16 cellular contexts compared by ENCODE assay signal in genomic region chr12:32893008-32893407, GRCh38. TPM values are rescaled to one million over a fixed set of nuclear protein-coding genes. Genes with fewer than 3 reads are reported as not detected.
A peak's percentile ranks its signal among the peaks of the same experiment; 100 is the strongest.
DNase-seq lines count a peak whose midpoint lies in the region; ATAC-seq, FAIRE-seq and TF ChIP-seq lines count a peak whose summit lies in the region.
"Had no signal": no experiment of that assay in that cellular context is flagged by ENCODE, and none has a peak within 500 bp of the region (broad histone marks: within the 10 kb centered on the region; RNA-seq: fewer than 3 reads in every experiment).

No MANE protein-coding gene starts in this region.

- intact Hi-C loops in left ventricle myocardium inferior (cut with micrococcal nuclease) = no loop called here
- intact Hi-C loops in Right ventricle myocardium superior (cut with DNase I) = no loop called here
- intact Hi-C loops in K562 (cut with micrococcal nuclease) = no loop called here
- intact Hi-C loops in HepG2 (cut with micrococcal nuclease; ENCODE audit: unreplicated experiment) = no loop called here

- peak overlapping the region; percentile 82 for H3K4me3 Mint-ChIP-seq in type B pancreatic cell

- in situ Hi-C loops in K562 (cut with MboI) = no loop called here
- in situ Hi-C loops in HepG2 (cut with HindIII; ENCODE audit: extremely low pct_ligation_motif_present, low pct_unique_long_range_greater_than_20kb) = no loop called here

- FAIRE-seq in K562 (lab: Jason Lieb, UNC) = no peak
- no peak for FAIRE-seq in HepG2 (lab: Jason Lieb, UNC)
- FAIRE-seq: pancreas had no signal

- H3K4me3 ChIP-seq in left ventricle myocardium inferior (peak overlapping the region; percentile 81), K562 (no peak overlapping the region), HepG2 (replicated peaks in 1 of 3; ENCODE audit: insufficient read depth in 1 of 3, low read depth in 2 of 3, low read length in 3 of 3) (peak overlapping the region in 1 of 3 experiments; percentile 32; a peak in 2 of 6 replicates)
- H3K4me3 ChIP-seq: esophagus squamous epithelium, pancreas had no signal

- H4K20me1 ChIP-seq in K562 (replicated peaks; ENCODE audit: control insufficient read depth, insufficient read depth, low read length) = no peaks in the 10 kb centered on the region
- peaks cover 6% of the 10 kb centered on the region for H4K20me1 ChIP-seq in HepG2 (ENCODE audit: insufficient read depth, low read length)

- peaks cover 21% of the 10 kb centered on the region for H3K36me3 Mint-ChIP-seq in type B pancreatic cell

- H3K4me2 ChIP-seq in K562 (ENCODE audit: insufficient read depth, low read length) (no peak overlapping the region), HepG2 (ENCODE audit: low read depth, low read length) (peak overlapping the region; percentile 52)

- BruUV-seq in K562 (replicated peaks; lab: Mats Ljungman, UMichigan) = no TSS peak
- BruUV-seq in HepG2 (replicated peaks; lab: Mats Ljungman, UMichigan) = no TSS peak

- H3K9me3 ChIP-seq in left ventricle myocardium inferior (replicated peaks) = no peaks in the 10 kb centered on the region
- no peaks in the 10 kb centered on the region for H3K9me3 ChIP-seq in K562 (replicated peaks; ENCODE audit: control insufficient read depth, insufficient read depth, low read depth, low read length)
- H3K9me3 ChIP-seq in HepG2 (ENCODE audit: low read length) = no peaks in the 10 kb centered on the region
- H3K9me3 ChIP-seq: esophagus squamous epithelium, pancreas had no signal

- H3K36me3 ChIP-seq in left ventricle myocardium inferior (no peaks in the 10 kb centered on the region), K562 (ENCODE audit: control insufficient read depth, insufficient read depth, low read length) (no peaks in the 10 kb centered on the region), HepG2 (replicated peaks in 1 of 2; ENCODE audit: control insufficient read depth in 1 of 2, insufficient read depth in 2 of 2, low read length in 2 of 2) (peaks cover 0 to 3% of the 10 kb centered on the region in 2 experiments; a peak in 1 of 5 replicates)
- H3K36me3 ChIP-seq: esophagus squamous epithelium, pancreas had no signal

- no peak for TF ChIP-seq EP300 in K562 (IDR thresholded peaks at IDR 0.05; ENCODE audit: low read length)
- no peak for TF ChIP-seq EP300 in HepG2 (IDR thresholded peaks at IDR 0.05; ENCODE audit: low read depth in 2 of 2, low read length in 2 of 2)
- no peak for TF ChIP-seq EP300 in HepG2 (CRISPR knock-in tag; IDR thresholded peaks at IDR 0.05; ENCODE audit: borderline replicate concordance)

- H3K4me1 Mint-ChIP-seq in type B pancreatic cell (ENCODE audit: unreplicated experiment) = peaks cover 25% of the 10 kb centered on the region

- peaks cover 26% of the 10 kb centered on the region for H3K27me3 Mint-ChIP-seq in type B pancreatic cell

- TF ChIP-seq CTCF in left ventricle myocardium inferior (IDR thresholded peaks at IDR 0.05; ENCODE audit: borderline replicate concordance) (no peak), K562 (IDR thresholded peaks at IDR 0.05 in 2 of 3, conservative IDR thresholded peaks at IDR 0.05 in 1 of 3; ENCODE audit: insufficient read depth in 2 of 3, low read depth in 1 of 3, low read length in 3 of 3) (no peak), HepG2 (CRISPR knock-in tag; IDR thresholded peaks at IDR 0.05) (no peak), type B pancreatic cell (conservative IDR thresholded peaks at IDR 0.05) (no peak)

- H3K9ac ChIP-seq in K562 (ENCODE audit: insufficient read depth in 1 of 2, low read depth in 2 of 2, low read length in 2 of 2) (no peak overlapping the region), HepG2 (ENCODE audit: insufficient read depth, low read depth, low read length) (no peak overlapping the region)

- CTCF ChIA-PET in K562 (lab: Yijun Ruan, JAX; ENCODE audit: low intra/inter-chr PET ratio) = no interaction called here
- CTCF ChIA-PET in HepG2 (lab: Yijun Ruan, JAX; ENCODE audit: low intra/inter-chr PET ratio, low total read pairs) = no interaction called here

- no peaks in the 10 kb centered on the region for H3K9me3 Mint-ChIP-seq in type B pancreatic cell

- peaks cover 33% of the 10 kb centered on the region for H3K4me1 ChIP-seq in left ventricle myocardium inferior
- peaks cover 8 to 10% of the 10 kb centered on the region in 2 experiments; a peak in 3 of 5 replicates for H3K4me1 ChIP-seq in K562 (replicated peaks in 1 of 2; ENCODE audit: control insufficient read depth in 2 of 2, insufficient read depth in 2 of 2, low read length in 2 of 2)
- peaks cover 61% of the 10 kb centered on the region for H3K4me1 ChIP-seq in HepG2 (ENCODE audit: insufficient read depth, low read length)

- TF ChIP-seq RAD21 in K562 (CRISPR knock-in tag; conservative IDR thresholded peaks at IDR 0.05 in 1 of 2, IDR thresholded peaks at IDR 0.05 in 1 of 2) (no peak), HepG2 (CRISPR knock-in tag; IDR thresholded peaks at IDR 0.05) (no peak)

- H3K79me2 ChIP-seq in K562 (ENCODE audit: control insufficient read depth, insufficient read depth, low read length) (no peaks in the 10 kb centered on the region), HepG2 (ENCODE audit: insufficient read depth, low read length) (peaks cover 58% of the 10 kb centered on the region)

- POLR2A ChIA-PET in K562 (lab: Yijun Ruan, JAX) (no interaction called here), HepG2 (lab: Yijun Ruan, JAX) (interaction anchor here (1.2 kb wide), 1 partner anchor 10 kb away, joined by 3 read pairs; no protein-coding TSS in a partner anchor)

- peak overlapping the region; percentile 92 for H3K27ac Mint-ChIP-seq in type B pancreatic cell

- H2AFZ ChIP-seq in K562 (ENCODE audit: low read depth, low read length) (no peak overlapping the region), HepG2 (ENCODE audit: low read length) (no peak overlapping the region)

- ATAC-seq in Right ventricle myocardium superior (ENCODE audit: poor library complexity) (no peak), K562 (no peak), HepG2 (no peak)

- H3K9me1 ChIP-seq in K562 (ENCODE audit: control insufficient read depth, insufficient read depth, low read length) = no peaks in the 10 kb centered on the region

- 0% methylated on average over 1 of the region's 1 CpG for WGBS in K562 (ENCODE audit: insufficient coverage, low coverage, missing lambda C conversion rate)
- WGBS in HepG2 (ENCODE audit: low lambda C conversion rate) = 8% methylated on average over 1 of the region's 1 CpG

- H3K27me3 ChIP-seq in left ventricle myocardium inferior (ENCODE audit: low read depth) (peaks cover 39% of the 10 kb centered on the region), K562 (ENCODE audit: control insufficient read depth in 2 of 2, insufficient read depth in 2 of 2, low read length in 2 of 2) (no peaks in the 10 kb centered on the region), HepG2 (ENCODE audit: control insufficient read depth in 1 of 2, insufficient read depth in 2 of 2, low read length in 2 of 2) (no peaks in the 10 kb centered on the region)
- H3K27me3 ChIP-seq: pancreas had no signal

- H3K27ac ChIP-seq in left ventricle myocardium inferior (replicated peaks) (peak overlapping the region; percentile 91), K562 (ENCODE audit: extremely low read depth, low read depth, low read length) (no peak overlapping the region), HepG2 (ENCODE audit: extremely low read length, insufficient read depth, low read length) (peak overlapping the region; percentile 53)
- H3K27ac ChIP-seq: esophagus squamous epithelium had no signal

- DNase-seq in left ventricle myocardium inferior (no peak), Right ventricle myocardium superior (no peak), K562 (ENCODE audit: extremely low read depth in 1 of 4, low spot score in 3 of 4) (no peak), HepG2 (ENCODE audit: low spot score) (peak; percentile 39), type B pancreatic cell (ENCODE audit: extremely low spot score, unreplicated experiment) (no peak), UCSD-AML1 (lab: John Stamatoyannopoulos, UW; ENCODE audit: unreplicated experiment) (no peak), NCI-H1092 (lab: John Stamatoyannopoulos, UW) (no peak), LoVo (ENCODE audit: low spot score) (no peak)
- DNase-seq: activated T-cell treated with anti-CD3 and anti-CD28 coated beads, Interleukin-2, amount 50 U/mL, for 48 hours; amygdala; COR-L47; esophagus squamous epithelium; midbrain; NCI-H526 treated with DMSO at 0.1 percent for 48 hours; pancreas; T1000 had no signal

- TF ChIP-seq POLR2A in K562 (conservative IDR thresholded peaks at IDR 0.05) (no peak), HepG2 (IDR thresholded peaks at IDR 0.05; ENCODE audit: insufficient read depth in 1 of 2, low read depth in 2 of 2, low read length in 2 of 2) (no peak)

RNA-seq across cellular contexts. Expression of gene PKP2, which starts 3.6 kb away (rescaled TPM):
- total RNA-seq in left ventricle myocardium inferior (428 TPM), Right ventricle myocardium superior (400 TPM), K562 (2014; rRNA removed) (2.4 and 2.8 TPM in 2 replicates), K562 (2014; rRNA removed; fragmentation: Illumina TruSeq; extraction: Trizol) (4.2 and 5.3 TPM in 2 replicates), K562 (2015; rRNA removed; fragmentation: Illumina TruSeq; extraction: Trizol) (2.6 and 2.9 TPM in 2 replicates), K562 (2021) (3.5 and 4.1 TPM in 2 replicates), HepG2 (2016; rRNA removed; fragmentation: Illumina TruSeq; extraction: Trizol) (25.3 and 27.5 TPM in 2 replicates), type B pancreatic cell (ENCODE audit: low replicate concordance) (29.5 and 116 TPM in 2 replicates)
- total RNA-seq in K562 (2011; cell fraction: chromatin; rRNA removed; ENCODE audit: low replicate concordance) = 2.3 and 5.2 TPM in 2 replicates
- total RNA-seq in K562 (2011; cell fraction: nucleolus; rRNA removed) = 2.3 and 3.6 TPM in 2 replicates
- 2.6 and 3.7 TPM in 2 replicates for total RNA-seq in K562 (2011; cell fraction: nucleoplasm; rRNA removed)
- polyA plus RNA-seq in K562 (2011; rRNA removed) (3.2 and 5.2 TPM in 2 replicates), K562 (2014; fragmentation: Illumina TruSeq; extraction: Trizol) (3.3 and 3.7 TPM in 2 replicates), K562 (2014; fragmentation: Nextera tagmentation; extraction: Ambion mirVana) (1 to 10 TPM; 1.6 TPM), K562 (2014; rRNA removed) (2.2 and 3.0 TPM in 2 replicates), HepG2 (2011; rRNA removed) (11.5 and 15.1 TPM in 2 replicates)
- 2.0 and 4.1 TPM in 2 replicates for polyA plus RNA-seq in K562 (2011; cell fraction: cytosol; rRNA removed)
- polyA plus RNA-seq in K562 (2011; cell fraction: nucleus; rRNA removed) = 2.3 and 6.1 TPM in 2 replicates
- 2.0 TPM in 2 replicates for polyA plus RNA-seq in K562 (2012)
- 4.1 and 11.9 TPM in 2 replicates for polyA minus RNA-seq in K562 (2011; rRNA and poly(A)+ RNA removed)
- polyA minus RNA-seq in K562 (2011; cell fraction: cytosol; rRNA and poly(A)+ RNA removed) = 2.1 and 5.1 TPM in 2 replicates
- polyA minus RNA-seq in K562 (2011; cell fraction: nucleus; rRNA and poly(A)+ RNA removed) = 2.6 and 10.7 TPM in 2 replicates
- 4.7 and 5.4 TPM in 2 replicates for total RNA-seq in HepG2 (2016; cell fraction: cytosol; rRNA removed; fragmentation: Illumina TruSeq; extraction: Trizol; ENCODE audit: low read depth)
- 25.1 and 27.8 TPM in 2 replicates for total RNA-seq in HepG2 (2016; cell fraction: insoluble cytoplasmic fraction; rRNA removed; fragmentation: Illumina TruSeq; extraction: Trizol)
- total RNA-seq in HepG2 (2016; cell fraction: membrane; rRNA removed; fragmentation: Illumina TruSeq; extraction: Trizol) = 13.0 and 15.4 TPM in 2 replicates
- total RNA-seq in HepG2 (2016; cell fraction: nucleus; rRNA removed; fragmentation: Illumina TruSeq; extraction: Trizol) = 33.3 and 34.1 TPM in 2 replicates
- polyA plus RNA-seq in HepG2 (2011; cell fraction: cytosol; rRNA removed) = 10.5 and 12.5 TPM in 2 replicates
- polyA plus RNA-seq in HepG2 (2011; cell fraction: nucleus; rRNA removed) = 10.5 and 14.0 TPM in 2 replicates
- 8.6 and 13.0 TPM in 2 replicates for polyA plus RNA-seq in HepG2 (2012)
- polyA plus RNA-seq in HepG2 (2016; cell fraction: cytosol; fragmentation: Illumina TruSeq; extraction: Trizol; ENCODE audit: low read depth) = 3.6 and 4.0 TPM in 2 replicates
- 29.1 and 36.7 TPM in 2 replicates for polyA plus RNA-seq in HepG2 (2016; cell fraction: insoluble cytoplasmic fraction; fragmentation: Illumina TruSeq; extraction: Trizol; ENCODE audit: low read depth)
- 8.6 and 9.7 TPM in 2 replicates for polyA plus RNA-seq in HepG2 (2016; cell fraction: membrane; fragmentation: Illumina TruSeq; extraction: Trizol; ENCODE audit: low read depth)
- polyA plus RNA-seq in HepG2 (2016; cell fraction: nucleus; fragmentation: Illumina TruSeq; extraction: Trizol; ENCODE audit: insufficient read depth, low read depth) = 20.5 and 26.3 TPM in 2 replicates
- polyA minus RNA-seq in HepG2 (2011; rRNA and poly(A)+ RNA removed; ENCODE audit: low replicate concordance) = 10.4 and 30.2 TPM in 2 replicates
- polyA minus RNA-seq in HepG2 (2011; cell fraction: cytosol; rRNA and poly(A)+ RNA removed) = 14.1 and 17.4 TPM in 2 replicates
- 57.2 and 60.5 TPM in 2 replicates for polyA minus RNA-seq in HepG2 (2011; cell fraction: nucleus; rRNA and poly(A)+ RNA removed)
